1 cellular context compared by ENCODE assay signal in the genomic region with DNA sequence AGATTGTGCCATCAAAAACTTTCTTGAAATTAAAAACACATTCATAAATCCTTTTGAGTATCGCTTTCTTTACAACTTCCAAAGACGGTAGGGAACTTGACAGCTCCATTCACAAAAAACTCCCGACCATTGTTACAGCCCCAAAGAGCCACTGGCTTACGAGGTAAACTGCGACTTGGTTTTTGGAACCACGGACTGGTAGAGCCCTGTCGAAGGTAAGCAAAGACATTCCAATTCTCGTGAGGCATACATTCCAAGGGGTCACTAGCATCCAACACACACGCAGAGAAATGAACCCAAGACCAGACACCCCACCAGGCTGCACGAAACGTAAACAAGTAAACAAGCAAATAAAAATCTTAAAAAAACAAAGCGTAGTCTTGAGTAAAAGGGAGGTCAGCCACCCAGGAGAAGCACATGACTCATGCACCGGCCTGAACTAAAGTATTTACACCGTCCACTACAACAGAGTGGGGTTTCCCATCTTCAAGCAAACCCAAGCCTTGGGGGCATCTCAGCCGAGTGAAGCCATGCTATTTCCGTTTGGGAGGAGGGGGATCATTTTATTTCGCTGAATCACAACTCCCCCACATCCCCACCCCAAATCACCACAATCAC.
TF ChIP-seq lines count a peak whose summit lies in the region.

No MANE protein-coding gene starts in this region.

TF ChIP-seq in HepG2, 621 proteins besides CTCF, POLR2A, EP300 and RAD21:
- no peak for TF ChIP-seq MXD3 (CRISPR knock-in tag; IDR thresholded peaks at IDR 0.05)
- TF ChIP-seq, protein P1, sequence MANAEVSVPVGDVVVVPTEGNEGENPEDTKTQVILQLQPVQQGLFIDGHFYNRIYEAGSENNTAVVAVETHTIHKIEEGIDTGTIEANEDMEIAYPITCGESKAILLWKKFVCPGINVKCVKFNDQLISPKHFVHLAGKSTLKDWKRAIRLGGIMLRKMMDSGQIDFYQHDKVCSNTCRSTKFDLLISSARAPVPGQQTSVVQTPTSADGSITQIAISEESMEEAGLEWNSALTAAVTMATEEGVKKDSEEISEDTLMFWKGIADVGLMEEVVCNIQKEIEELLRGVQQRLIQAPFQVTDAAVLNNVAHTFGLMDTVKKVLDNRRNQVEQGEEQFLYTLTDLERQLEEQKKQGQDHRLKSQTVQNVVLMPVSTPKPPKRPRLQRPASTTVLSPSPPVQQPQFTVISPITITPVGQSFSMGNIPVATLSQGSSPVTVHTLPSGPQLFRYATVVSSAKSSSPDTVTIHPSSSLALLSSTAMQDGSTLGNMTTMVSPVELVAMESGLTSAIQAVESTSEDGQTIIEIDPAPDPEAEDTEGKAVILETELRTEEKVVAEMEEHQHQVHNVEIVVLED (CRISPR knock-in tag; IDR thresholded peaks at IDR 0.05; ENCODE audit: borderline replicate concordance): peak; percentile 28; the same call in 1 of the 2 replicates
- no peak for TF ChIP-seq BCL6 (CRISPR knock-in tag; IDR thresholded peaks at IDR 0.05)
- TF ChIP-seq NKX3-1 (CRISPR knock-in tag; IDR thresholded peaks at IDR 0.05): 0 out of 2 replicates have a peak, but pooled peaks have one; percentile 37
- no peak for TF ChIP-seq SIN3A (IDR thresholded peaks at IDR 0.05; ENCODE audit: borderline replicate concordance, low read depth, low read length)
- TF ChIP-seq ZNF777 (CRISPR knock-in tag; IDR thresholded peaks at IDR 0.05): no peak
- TF ChIP-seq SOX6 (IDR thresholded peaks at IDR 0.05): no peak
- 0 out of 2 replicates have a peak, but pooled peaks have one; percentile 18 for TF ChIP-seq SOX6 (CRISPR knock-in tag; IDR thresholded peaks at IDR 0.05)
- TF ChIP-seq, protein P2, sequence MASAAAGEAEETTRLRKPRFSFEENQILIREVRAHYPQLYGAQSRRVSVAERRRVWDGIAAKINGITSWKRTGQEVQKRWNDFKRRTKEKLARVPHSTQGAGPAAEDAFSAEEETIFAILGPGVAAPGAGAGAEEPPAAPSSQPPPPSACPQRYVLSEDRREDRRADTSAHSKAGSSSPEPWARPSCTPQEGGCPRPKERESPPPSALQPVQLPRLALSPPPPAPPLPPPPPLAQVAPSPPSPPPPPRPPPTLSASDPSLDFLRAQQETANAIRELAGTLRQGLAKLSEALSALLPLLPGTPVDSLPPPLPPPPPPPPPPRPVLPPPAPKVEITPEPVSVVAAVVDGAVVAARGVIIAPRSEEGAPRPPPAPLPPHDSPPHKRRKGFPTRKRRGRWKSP (CRISPR knock-in tag; IDR thresholded peaks at IDR 0.05): no peak
- TF ChIP-seq ZNF263 (CRISPR knock-in tag; IDR thresholded peaks at IDR 0.05): peak; percentile 94
- no peak for TF ChIP-seq ZNF567 (CRISPR knock-in tag; IDR thresholded peaks at IDR 0.05; ENCODE audit: borderline replicate concordance)
- TF ChIP-seq, protein P3, sequence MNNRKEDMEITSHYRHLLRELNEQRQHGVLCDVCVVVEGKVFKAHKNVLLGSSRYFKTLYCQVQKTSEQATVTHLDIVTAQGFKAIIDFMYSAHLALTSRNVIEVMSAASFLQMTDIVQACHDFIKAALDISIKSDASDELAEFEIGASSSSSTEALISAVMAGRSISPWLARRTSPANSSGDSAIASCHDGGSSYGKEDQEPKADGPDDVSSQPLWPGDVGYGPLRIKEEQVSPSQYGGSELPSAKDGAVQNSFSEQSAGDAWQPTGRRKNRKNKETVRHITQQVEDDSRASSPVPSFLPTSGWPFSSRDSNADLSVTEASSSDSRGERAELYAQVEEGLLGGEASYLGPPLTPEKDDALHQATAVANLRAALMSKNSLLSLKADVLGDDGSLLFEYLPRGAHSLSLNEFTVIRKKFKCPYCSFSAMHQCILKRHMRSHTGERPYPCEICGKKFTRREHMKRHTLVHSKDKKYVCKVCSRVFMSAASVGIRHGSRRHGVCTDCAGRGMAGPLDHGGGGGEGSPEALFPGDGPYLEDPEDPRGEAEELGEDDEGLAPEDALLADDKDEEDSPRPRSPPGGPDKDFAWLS (CRISPR knock-in tag; IDR thresholded peaks at IDR 0.05; ENCODE audit: borderline replicate concordance): no peak
- 0 out of 2 replicates have a peak, but pooled peaks have one; percentile 20 for TF ChIP-seq FOSL2 (CRISPR knock-in tag; IDR thresholded peaks at IDR 0.05)
- TF ChIP-seq HMGA1 (CRISPR knock-in tag; conservative IDR thresholded peaks at IDR 0.05): no peak
- TF ChIP-seq, protein P4, sequence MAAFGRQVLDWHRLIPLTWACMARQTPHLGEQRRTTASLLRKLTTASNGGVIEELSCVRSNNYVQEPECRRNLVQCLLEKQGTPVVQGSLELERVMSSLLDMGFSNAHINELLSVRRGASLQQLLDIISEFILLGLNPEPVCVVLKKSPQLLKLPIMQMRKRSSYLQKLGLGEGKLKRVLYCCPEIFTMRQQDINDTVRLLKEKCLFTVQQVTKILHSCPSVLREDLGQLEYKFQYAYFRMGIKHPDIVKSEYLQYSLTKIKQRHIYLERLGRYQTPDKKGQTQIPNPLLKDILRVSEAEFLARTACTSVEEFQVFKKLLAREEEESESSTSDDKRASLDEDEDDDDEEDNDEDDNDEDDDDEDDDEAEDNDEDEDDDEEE (CRISPR knock-in tag; IDR thresholded peaks at IDR 0.05): no peak
- TF ChIP-seq SUZ12 (IDR thresholded peaks at IDR 0.05; ENCODE audit: low read depth, low read length): no peak
- TF ChIP-seq RNF2 (conservative IDR thresholded peaks at IDR 0.05; ENCODE audit: low read depth): no peak
- TF ChIP-seq TRIM24 (CRISPR knock-in tag; IDR thresholded peaks at IDR 0.05): no peak
- no peak for TF ChIP-seq RNF219 (CRISPR knock-in tag; IDR thresholded peaks at IDR 0.05)
- TF ChIP-seq ZNF44 (CRISPR knock-in tag; IDR thresholded peaks at IDR 0.05): peak; percentile 67; the same call in 1 of the 2 replicates
- 0 out of 2 replicates have a peak, but pooled peaks have one; percentile 7 for TF ChIP-seq HDAC1 (CRISPR knock-in tag; IDR thresholded peaks at IDR 0.05)
- no peak for TF ChIP-seq NFKBIZ (CRISPR knock-in tag; IDR thresholded peaks at IDR 0.05)
- TF ChIP-seq, protein P5, sequence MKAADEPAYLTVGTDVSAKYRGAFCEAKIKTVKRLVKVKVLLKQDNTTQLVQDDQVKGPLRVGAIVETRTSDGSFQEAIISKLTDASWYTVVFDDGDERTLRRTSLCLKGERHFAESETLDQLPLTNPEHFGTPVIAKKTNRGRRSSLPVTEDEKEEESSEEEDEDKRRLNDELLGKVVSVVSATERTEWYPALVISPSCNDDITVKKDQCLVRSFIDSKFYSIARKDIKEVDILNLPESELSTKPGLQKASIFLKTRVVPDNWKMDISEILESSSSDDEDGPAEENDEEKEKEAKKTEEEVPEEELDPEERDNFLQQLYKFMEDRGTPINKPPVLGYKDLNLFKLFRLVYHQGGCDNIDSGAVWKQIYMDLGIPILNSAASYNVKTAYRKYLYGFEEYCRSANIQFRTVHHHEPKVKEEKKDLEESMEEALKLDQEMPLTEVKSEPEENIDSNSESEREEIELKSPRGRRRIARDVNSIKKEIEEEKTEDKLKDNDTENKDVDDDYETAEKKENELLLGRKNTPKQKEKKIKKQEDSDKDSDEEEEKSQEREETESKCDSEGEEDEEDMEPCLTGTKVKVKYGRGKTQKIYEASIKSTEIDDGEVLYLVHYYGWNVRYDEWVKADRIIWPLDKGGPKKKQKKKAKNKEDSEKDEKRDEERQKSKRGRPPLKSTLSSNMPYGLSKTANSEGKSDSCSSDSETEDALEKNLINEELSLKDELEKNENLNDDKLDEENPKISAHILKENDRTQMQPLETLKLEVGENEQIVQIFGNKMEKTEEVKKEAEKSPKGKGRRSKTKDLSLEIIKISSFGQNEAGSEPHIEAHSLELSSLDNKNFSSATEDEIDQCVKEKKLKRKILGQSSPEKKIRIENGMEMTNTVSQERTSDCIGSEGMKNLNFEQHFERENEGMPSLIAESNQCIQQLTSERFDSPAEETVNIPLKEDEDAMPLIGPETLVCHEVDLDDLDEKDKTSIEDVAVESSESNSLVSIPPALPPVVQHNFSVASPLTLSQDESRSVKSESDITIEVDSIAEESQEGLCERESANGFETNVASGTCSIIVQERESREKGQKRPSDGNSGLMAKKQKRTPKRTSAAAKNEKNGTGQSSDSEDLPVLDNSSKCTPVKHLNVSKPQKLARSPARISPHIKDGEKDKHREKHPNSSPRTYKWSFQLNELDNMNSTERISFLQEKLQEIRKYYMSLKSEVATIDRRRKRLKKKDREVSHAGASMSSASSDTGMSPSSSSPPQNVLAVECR (CRISPR knock-in tag; IDR thresholded peaks at IDR 0.05; ENCODE audit: borderline replicate concordance): peak; percentile 47; the same call in 1 of the 2 replicates
- 0 out of 2 replicates have a peak, but pooled peaks have one; percentile 17 for TF ChIP-seq ZNF598 (CRISPR knock-in tag; IDR thresholded peaks at IDR 0.05; ENCODE audit: borderline replicate concordance)
- no peak for TF ChIP-seq MTA1 (CRISPR knock-in tag; IDR thresholded peaks at IDR 0.05; ENCODE audit: borderline replicate concordance)
- no peak for TF ChIP-seq HNRNPLL (IDR thresholded peaks at IDR 0.05; ENCODE audit: low read depth, low read length, poor library complexity, severe bottlenecking)
